In the genomic region with DNA sequence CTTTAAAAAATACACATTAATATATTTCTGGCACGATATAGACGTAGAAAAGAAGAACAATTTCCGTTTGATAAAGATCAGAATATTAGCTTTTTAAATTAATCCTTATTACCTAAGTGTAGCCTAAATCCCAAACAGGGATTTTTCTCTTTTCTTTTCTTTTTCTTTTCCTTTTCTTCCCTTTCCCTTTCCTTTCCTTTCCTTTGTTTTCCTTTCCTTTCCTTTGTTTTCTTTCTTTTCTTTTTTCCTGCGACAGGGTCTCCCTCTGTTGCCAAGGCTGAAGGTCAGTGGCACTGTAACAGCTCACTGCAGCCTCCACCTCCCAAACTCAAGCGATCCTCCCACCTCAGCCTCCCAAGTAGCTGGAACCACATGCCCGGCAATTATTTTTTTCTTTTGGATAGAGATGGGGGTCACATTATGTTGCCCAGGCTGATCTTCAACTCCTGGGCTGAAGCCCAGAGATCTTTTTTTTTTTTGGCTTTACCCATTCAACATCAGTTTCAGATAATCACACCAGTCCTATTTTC, we compare ENCODE assay signal across 1 cellular context.
TF ChIP-seq lines count a peak whose summit lies in the region.

No MANE protein-coding gene starts in this region.

TF ChIP-seq in GM12878, 131 proteins besides CTCF, POLR2A, EP300 and RAD21:
- TF ChIP-seq BCL11A (IDR thresholded peaks at IDR 0.05; ENCODE audit: low read depth, low read length), result no peak
- TF ChIP-seq MYB (IDR thresholded peaks at IDR 0.05; ENCODE audit: borderline replicate concordance, low read depth, low read length), result no peak
- no peak for TF ChIP-seq ATF7 (IDR thresholded peaks at IDR 0.05; ENCODE audit: low read depth)
- TF ChIP-seq STAT3 (IDR thresholded peaks at IDR 0.05; ENCODE audit: low read depth, low read length), result no peak
- TF ChIP-seq MTA3 (IDR thresholded peaks at IDR 0.05; ENCODE audit: borderline replicate concordance, low read length), result no peak
- no peak for TF ChIP-seq ETV6 (conservative IDR thresholded peaks at IDR 0.05 in 1 of 2, IDR thresholded peaks at IDR 0.05 in 1 of 2; ENCODE audit: borderline replicate concordance in 1 of 2, low read depth in 1 of 2)
